ENCODE assay signal across 8 cellular contexts in genomic region chr16:2124377-2124693, GRCh38. TPM values are rescaled to one million over a fixed set of nuclear protein-coding genes. Genes with fewer than 3 reads are reported as not detected.
DNase-seq lines count a peak whose midpoint lies in the region; FAIRE-seq and TF ChIP-seq lines count a peak whose summit lies in the region.
"Not testable (repeated sequence)": the region's sequence is repeated elsewhere in the genome, so short reads cannot be mapped to it uniquely, and the experiment has no call there.

No MANE protein-coding gene starts in this region.

- not testable (repeated sequence) for DNase-seq in A673 (ENCODE audit: low spot score); HFF-Myc (ENCODE audit: extremely low read depth, low read depth); SK-N-MC (ENCODE audit: low read depth, low spot score); chondrocyte (ENCODE audit: low spot score); fibroblast of villous mesenchyme (ENCODE audit: low read depth); osteocyte (ENCODE audit: extremely low spot score, unreplicated experiment)
- DNase-seq in kidney = peak; percentile 61
- DNase-seq in substantia nigra (lab: John Stamatoyannopoulos, UW) = peak in 6 of 49 donors; percentile 4 to 44 (median 28)

- H3K9ac ChIP-seq in SK-N-MC (ENCODE audit: insufficient read length) = peak overlapping the region; percentile 59
- H3K9ac ChIP-seq in kidney (ENCODE audit: low read length in 2 of 2) = not testable (repeated sequence)

- TF ChIP-seq CTCF in A673 (conservative IDR thresholded peaks at IDR 0.05; ENCODE audit: low read depth, low read length); HFF-Myc (IDR thresholded peaks at IDR 0.05; ENCODE audit: low read depth, low read length, missing control alignments); chondrocyte (IDR thresholded peaks at IDR 0.05); fibroblast of villous mesenchyme (IDR thresholded peaks at IDR 0.05; ENCODE audit: insufficient read depth, low read depth, low read length); kidney (IDR thresholded peaks at IDR 0.05; ENCODE audit: borderline replicate concordance, extremely low read depth, insufficient read depth); osteocyte (IDR thresholded peaks at IDR 0.05): not testable (repeated sequence)

- POLR2A ChIA-PET in A673 (lab: Charles Lee; ENCODE audit: low non-redundant PET) = not testable (repeated sequence)

- not testable (repeated sequence) for H3K27me3 Mint-ChIP-seq in chondrocyte (ENCODE audit: low read depth); osteocyte (ENCODE audit: unreplicated experiment)

- not testable (repeated sequence) for H3K36me3 ChIP-seq in A673 (ENCODE audit: insufficient read depth, low read length, poor library complexity, severe bottlenecking); SK-N-MC (ENCODE audit: insufficient read depth, low read length); kidney (ENCODE audit: control insufficient read depth in 1 of 2, insufficient read depth in 2 of 2, low read length in 2 of 2)

- intact Hi-C loops in A673 (cut with micrococcal nuclease; ENCODE audit: unreplicated experiment); kidney (cut with DNase I): not testable (repeated sequence)

- H3K9me3 ChIP-seq in A673 (ENCODE audit: low read depth, low read length, poor library complexity, severe bottlenecking); SK-N-MC (ENCODE audit: low read depth, low read length); kidney (ENCODE audit: control insufficient read depth in 1 of 2, low read length in 2 of 2): not testable (repeated sequence)

- H3K27ac Mint-ChIP-seq in chondrocyte (ENCODE audit: unreplicated experiment) = peak overlapping the region; percentile 76
- H3K27ac Mint-ChIP-seq in osteocyte (ENCODE audit: unreplicated experiment) = peak overlapping the region; percentile 96

- H3K4me1 Mint-ChIP-seq in chondrocyte (ENCODE audit: low read depth) = peaks cover 50% of the 10 kb centered on the region
- H3K4me1 Mint-ChIP-seq in osteocyte (ENCODE audit: unreplicated experiment) = peaks cover 57% of the 10 kb centered on the region

- not testable (repeated sequence) for H3K27me3 ChIP-seq in A673 (replicated peaks; ENCODE audit: insufficient read depth, low read depth, low read length, poor library complexity)

- H3K4me3 ChIP-seq in A673 (ENCODE audit: low read depth, low read length, poor library complexity, severe bottlenecking); kidney (ENCODE audit: low read length in 2 of 2): not testable (repeated sequence)
- H3K4me3 ChIP-seq in HFF-Myc (replicated peaks; ENCODE audit: low read depth, low read length) = peak overlapping the region; percentile 32
- peak overlapping the region; percentile 54 for H3K4me3 ChIP-seq in SK-N-MC
- H3K4me3 ChIP-seq in fibroblast of villous mesenchyme (ENCODE audit: low read depth, low read length) = peak overlapping the region; percentile 37

- H3K4me3 Mint-ChIP-seq in chondrocyte (ENCODE audit: unreplicated experiment) = peak overlapping the region; percentile 62
- H3K4me3 Mint-ChIP-seq in osteocyte (ENCODE audit: unreplicated experiment) = not testable (repeated sequence)

- H3K4me1 ChIP-seq in A673 (ENCODE audit: insufficient read depth, low read length, poor library complexity, severe bottlenecking) = peaks cover 31% of the 10 kb centered on the region
- peaks cover 0 to 18% of the 10 kb centered on the region in 2 donors for H3K4me1 ChIP-seq in kidney (ENCODE audit: control insufficient read depth in 1 of 2, insufficient read depth in 1 of 2, low read depth in 1 of 2, low read length in 2 of 2)

- FAIRE-seq in kidney (lab: Jason Lieb, UNC) = not testable (repeated sequence)

- CTCF ChIA-PET in A673 (lab: Charles Lee) = not testable (repeated sequence)

- peak overlapping the region; percentile 90 for H3K27ac ChIP-seq in A673 (ENCODE audit: low read depth, low read length, poor library complexity, severe bottlenecking)
- peak overlapping the region; percentile 78 for H3K27ac ChIP-seq in SK-N-MC
- H3K27ac ChIP-seq in kidney (ENCODE audit: low read depth in 2 of 2, low read length in 2 of 2) = peak overlapping the region; percentile 76 to 80
- peak overlapping the region; percentile 73 for H3K27ac ChIP-seq in substantia nigra (ENCODE audit: low read depth, low read length, poor library complexity, severe bottlenecking)

- BruUV-seq in A673 (replicated peaks; lab: Mats Ljungman, UMichigan) = not testable (repeated sequence)

- not testable (repeated sequence) for H3K9me3 Mint-ChIP-seq in chondrocyte (ENCODE audit: low read depth); osteocyte (ENCODE audit: unreplicated experiment)

- H3K36me3 Mint-ChIP-seq in chondrocyte (ENCODE audit: low read depth); osteocyte (ENCODE audit: unreplicated experiment): not testable (repeated sequence)

RNA-seq across cellular contexts. Expression of gene PKD1, which starts 11.4 kb away (rescaled TPM):
- total RNA-seq in A673 (2021) = 121 and 141 TPM in 2 replicates
- 131 to 230 TPM (median 216 TPM) in 3 replicates for total RNA-seq in chondrocyte
- 139 and 191 TPM in 2 replicates for total RNA-seq in fibroblast of villous mesenchyme
- 88.3 TPM for total RNA-seq in kidney
- 16.2 TPM for polyA plus RNA-seq in kidney (ENCODE audit: insufficient read depth, low read depth, low replicate concordance)
- total RNA-seq in osteocyte = 169 and 188 TPM in 2 replicates

RNA-seq across cellular contexts. Expression of gene RAB26, which starts 24.1 kb away (rescaled TPM):
- 0.49 and 1.7 TPM in 2 replicates for total RNA-seq in A673 (2021)
- total RNA-seq in chondrocyte = 0.28 to 1.1 TPM (median 0.80 TPM) in 3 replicates
- total RNA-seq in fibroblast of villous mesenchyme = 0.97 and 1.3 TPM in 2 replicates
- 1.5 TPM for total RNA-seq in kidney
- 3.0 TPM for polyA plus RNA-seq in kidney (ENCODE audit: insufficient read depth, low read depth, low replicate concordance)
- total RNA-seq in osteocyte = 2.0 and 3.4 TPM in 2 replicates

RNA-seq across cellular contexts. Expression of gene TRAF7, which starts 31.2 kb away (rescaled TPM):
- total RNA-seq in A673 (2021) (96.7 and 97.4 TPM in 2 replicates), chondrocyte (62.1 to 71.3 TPM (median 63.4 TPM) in 3 replicates), fibroblast of villous mesenchyme (52.2 and 62.6 TPM in 2 replicates), kidney (66.8 TPM), osteocyte (78.1 and 84.9 TPM in 2 replicates)
- polyA plus RNA-seq in kidney (ENCODE audit: insufficient read depth, low read depth, low replicate concordance) = 26.1 TPM
